In the genomic region with DNA sequence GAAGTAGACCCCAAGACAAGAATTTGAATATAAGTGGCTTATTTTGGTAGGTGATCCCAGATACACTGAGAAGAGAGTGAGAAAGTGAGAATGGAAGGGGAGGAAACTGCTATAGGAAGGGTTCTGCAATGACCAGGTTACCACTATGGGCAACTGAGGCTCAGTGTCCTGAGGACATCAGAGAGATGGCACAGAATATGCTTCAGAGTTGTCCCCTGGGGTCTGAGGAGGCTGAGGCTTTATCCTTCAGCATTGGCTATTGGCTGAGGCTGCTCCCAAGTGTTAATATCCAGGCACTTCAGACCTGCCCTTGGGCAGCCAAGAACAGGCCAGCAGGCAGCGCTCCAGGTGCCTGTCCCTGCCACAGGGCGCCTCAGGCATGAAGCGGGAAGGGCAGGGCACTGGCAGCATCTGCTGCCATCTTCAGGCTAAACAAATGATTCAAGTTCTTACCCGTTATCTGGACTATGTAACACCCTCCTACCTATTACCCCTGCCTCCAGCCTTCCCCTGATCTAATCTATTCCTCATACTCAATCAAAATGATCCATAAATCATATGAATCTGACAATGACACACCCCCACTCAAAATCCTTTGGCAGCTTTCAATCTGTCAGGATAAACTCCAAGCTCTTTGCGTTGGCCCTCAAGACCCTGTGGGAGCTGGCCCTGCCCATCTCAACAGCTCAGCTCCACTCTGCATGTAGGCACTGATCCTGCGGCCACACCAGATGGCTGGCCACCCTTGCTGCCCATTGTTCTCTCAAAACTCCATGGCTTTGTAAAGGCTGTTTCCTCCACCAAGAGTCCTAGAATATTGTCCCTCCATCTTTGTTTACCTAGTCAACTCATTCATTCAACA, we compare ENCODE assay signal across 12 cellular contexts. TPM values are rescaled to one million over a fixed set of nuclear protein-coding genes. Genes with fewer than 3 reads are reported as not detected.
A peak's percentile ranks its signal among the peaks of the same experiment; 100 is the strongest.
DNase-seq lines count a peak whose midpoint lies in the region; ATAC-seq and TF ChIP-seq lines count a peak whose summit lies in the region.
"Had no signal": no experiment of that assay in that cellular context is flagged by ENCODE, and none has a peak within 500 bp of the region (broad histone marks: within the 10 kb centered on the region; RNA-seq: fewer than 3 reads in every experiment).

No MANE protein-coding gene starts in this region.

- H3K27ac ChIP-seq in 22Rv1 (no peak overlapping the region), Panc1 (ENCODE audit: low read length) (no peak overlapping the region), RWPE1 (no peak overlapping the region)
- H3K27ac ChIP-seq: gastroesophageal sphincter had no signal

- H3K36me3 ChIP-seq in H7 (replicated peaks; ENCODE audit: control insufficient read depth, insufficient read depth, low read length) (no peaks in the 10 kb centered on the region), Panc1 (ENCODE audit: control insufficient read depth, insufficient read depth, low read length) (no peaks in the 10 kb centered on the region)
- H3K36me3 ChIP-seq: gastroesophageal sphincter had no signal

- in situ Hi-C loops in Panc1 (cut with HindIII; ENCODE audit: low pct_unique_long_range_greater_than_20kb, low sequenced_read_pairs): no loop called here

- intact Hi-C loops in Panc1 (cut with micrococcal nuclease; ENCODE audit: unreplicated experiment): loop anchor here (2.0 kb wide), 1 partner anchor 67 kb away; a partner anchor contains a TSS
- intact Hi-C loops in left cardiac atrium (cut with DNase I): loop anchor here in 1 of 2 donors (5.0 kb wide), 1 partner anchor 783 kb away; no protein-coding TSS in a partner anchor

- BruUV-seq in Panc1 (replicated peaks; lab: Mats Ljungman, UMichigan): no TSS peak

- DNase-seq in H7 (peak; percentile 27), Panc1 (ENCODE audit: low read depth, low spot score) (no peak), left cardiac atrium (peak; percentile 49), RWPE1 (ENCODE audit: low spot score) (no peak), COLO829 (ENCODE audit: low spot score) (no peak)
- DNase-seq: activated naive CD8-positive, alpha-beta T cell treated with anti-CD3 and anti-CD28 coated beads, Interleukin-2, amount 50 U/mL, for 24 hours; CD4-positive, CD25-positive, alpha-beta regulatory T cell; T-helper 9 cell had no signal

- CTCF ChIA-PET in Panc1 (lab: Charles Lee): interaction anchor here (0.6 kb wide), 1 partner anchor 18 kb away, joined by 3 read pairs; no protein-coding TSS in a partner anchor
- CTCF ChIA-PET in RWPE1 (lab: Yijun Ruan, JAX): interaction anchor here (1.2 kb wide), 1 partner anchor 18 kb away, joined by 3 read pairs; no protein-coding TSS in a partner anchor

- ATAC-seq in Panc1 (peak; percentile 95), left cardiac atrium (peak; percentile 94 to 98), HG03159 (IDR thresholded peaks at IDR 0.05; ENCODE audit: unreplicated experiment) (no peak), HG03432 (IDR thresholded peaks at IDR 0.05; ENCODE audit: unreplicated experiment) (no peak)
- ATAC-seq: activated naive CD8-positive, alpha-beta T cell treated with anti-CD3 and anti-CD28 coated beads, Interleukin-2, amount 50 U/mL, for 24 hours; gastroesophageal sphincter had no signal

- POLR2A ChIA-PET in Panc1 (lab: Charles Lee) (no interaction called here), RWPE1 (lab: Yijun Ruan, JAX; ENCODE audit: low non-redundant PET) (no interaction called here)

- H3K9me3 ChIP-seq in Panc1 (ENCODE audit: control insufficient read depth, insufficient read depth, low read depth, low read length): no peaks in the 10 kb centered on the region
- H3K9me3 ChIP-seq: gastroesophageal sphincter had no signal

- H3K27me3 ChIP-seq in H7 (ENCODE audit: control insufficient read depth, insufficient read depth, low read length) (no peaks in the 10 kb centered on the region), Panc1 (ENCODE audit: control insufficient read depth, insufficient read depth, low read length) (no peaks in the 10 kb centered on the region)
- H3K27me3 ChIP-seq: gastroesophageal sphincter had no signal

- TF ChIP-seq CTCF in 22Rv1 (IDR thresholded peaks at IDR 0.05): peak; percentile 48
- peak; percentile 54 for TF ChIP-seq CTCF in Panc1 (IDR thresholded peaks at IDR 0.05)
- TF ChIP-seq CTCF in RWPE1 (conservative IDR thresholded peaks at IDR 0.05; ENCODE audit: low read depth): no peak; the same call in 1 of the 2 replicates

- H3K4me3 ChIP-seq in H7 (ENCODE audit: insufficient read depth, low read depth, low read length): no peak overlapping the region
- no peak overlapping the region for H3K4me3 ChIP-seq in Panc1 (ENCODE audit: low read depth in 2 of 2, low read length in 2 of 2)
- H3K4me3 ChIP-seq: gastroesophageal sphincter had no signal

- no peaks in the 10 kb centered on the region for H3K4me1 ChIP-seq in Panc1 (ENCODE audit: control insufficient read depth, insufficient read depth, low read length)
- H3K4me1 ChIP-seq: gastroesophageal sphincter had no signal

RNA-seq across cellular contexts. Expression of a gene that starts 42.4 kb away (rescaled TPM):
- total RNA-seq in H7 (2014; rRNA removed; shearing (Covaris generic)): 52.0 and 54.4 TPM in 2 replicates
- total RNA-seq in Panc1 (2021; ENCODE audit: unreplicated experiment) (95.9 TPM), left cardiac atrium (10 to 100 TPM; 36.2 to 56.4 TPM)
- 100 TPM for polyA plus RNA-seq in Panc1 (2012; ENCODE audit: insufficient read length)

Comparison
In these comparisons a context has a peak if more than half of its experiments do, and no peak if none do; other contexts are left out.
1. DNase-seq: peak in H7 (single experiment) and left cardiac atrium (single experiment); none in Panc1 (single experiment), RWPE1 (single experiment) and COLO829 (single experiment).
2. ATAC-seq: peak in Panc1 (single experiment) and left cardiac atrium (2 of 2); none in HG03159 (single experiment) and HG03432 (single experiment).